In the genomic region with DNA sequence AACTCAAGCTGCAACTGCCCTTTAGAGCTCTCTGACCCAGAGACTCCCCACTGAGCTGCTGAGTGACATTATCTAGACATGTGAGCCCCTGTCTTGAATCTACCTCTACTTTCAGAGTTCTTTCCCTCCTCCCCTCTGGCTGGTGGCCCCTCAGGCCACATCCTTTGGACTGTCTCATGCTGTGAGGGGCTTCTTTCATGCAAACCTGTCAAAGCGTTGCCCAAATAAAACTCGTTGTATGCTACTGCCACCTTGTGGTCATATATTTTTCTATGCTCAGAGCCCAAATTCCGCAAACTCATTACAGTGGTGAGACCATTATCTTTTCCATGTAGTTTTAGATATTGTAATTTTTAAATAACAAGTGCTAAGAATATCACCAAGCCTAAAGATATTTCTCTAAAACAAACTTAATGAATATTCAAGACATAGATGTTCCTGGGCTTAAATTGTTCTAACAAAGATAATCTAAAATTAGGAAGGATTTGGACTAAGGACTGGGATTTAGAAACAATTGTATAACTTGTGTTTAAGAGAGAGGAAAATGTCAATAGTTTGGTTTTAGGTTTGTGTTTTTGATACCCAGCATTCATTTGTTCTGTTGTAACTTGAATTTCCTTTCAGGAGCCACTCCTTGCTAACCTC, we compare ENCODE assay signal across 8 cellular contexts.
DNase-seq lines count a peak whose midpoint lies in the region; ATAC-seq and TF ChIP-seq lines count a peak whose summit lies in the region.

No MANE protein-coding gene starts in this region.

- H3K36me3 ChIP-seq in GM23338 (ENCODE audit: insufficient read depth): no peaks in the 10 kb centered on the region
- H3K36me3 ChIP-seq in OCI-LY3 (replicated peaks; ENCODE audit: low read depth, low read length): peaks cover 51% of the 10 kb centered on the region

- H3F3A ChIP-seq in GM23338 (replicated peaks; ENCODE audit: low read depth): no peaks in the 10 kb centered on the region

- peaks cover 18% of the 10 kb centered on the region; the same call in 1 of the 2 replicates for H3K79me2 ChIP-seq in GM23338 (replicated peaks; ENCODE audit: insufficient read depth)
- H3K79me2 ChIP-seq in OCI-LY3 (ENCODE audit: low read length): no peaks in the 10 kb centered on the region

- H2AFZ ChIP-seq in GM23338: no peak overlapping the region
- H2AFZ ChIP-seq in OCI-LY3 (ENCODE audit: low read depth, low read length): no peak overlapping the region

- H3K4me1 Mint-ChIP-seq in GM23338: peaks cover 37% of the 10 kb centered on the region
- H3K4me1 Mint-ChIP-seq in endothelial cell (ENCODE audit: unreplicated experiment): no peaks in the 10 kb centered on the region
- H3K4me1 Mint-ChIP-seq in progenitor cell of endocrine pancreas (ENCODE audit: low read depth): peaks cover 8% of the 10 kb centered on the region

- H3K9ac ChIP-seq in OCI-LY3 (ENCODE audit: low read length): no peak overlapping the region

- no peak overlapping the region for H3K4me3 ChIP-seq in GM23338
- H3K4me3 ChIP-seq in OCI-LY3 (ENCODE audit: low read length): no peak overlapping the region

- ATAC-seq in GM23338: peak; percentile 93
- no peak for ATAC-seq in omental fat pad (ENCODE audit: low FRiP score)
- no peak for ATAC-seq in GM18870 (IDR thresholded peaks at IDR 0.05; ENCODE audit: unreplicated experiment)

- peaks cover 14% of the 10 kb centered on the region for H3K36me3 Mint-ChIP-seq in GM23338 (ENCODE audit: low read depth)
- peaks cover 5% of the 10 kb centered on the region for H3K36me3 Mint-ChIP-seq in endothelial cell (ENCODE audit: low read depth, unreplicated experiment)
- peaks cover 5% of the 10 kb centered on the region for H3K36me3 Mint-ChIP-seq in progenitor cell of endocrine pancreas (ENCODE audit: insufficient read depth)

- H3K4me1 ChIP-seq in GM23338 (ENCODE audit: insufficient read depth) (0 out of 2 replicates have a peak, but pooled peaks cover 6% of the 10 kb centered on the region), OCI-LY3 (ENCODE audit: low read length) (peaks cover 64% of the 10 kb centered on the region)

- no peak overlapping the region for H3K27ac ChIP-seq in GM23338 (ENCODE audit: low read depth)
- peak overlapping the region; percentile 47 for H3K27ac ChIP-seq in OCI-LY3 (ENCODE audit: low read length)

- H3K27me3 ChIP-seq in GM23338 (ENCODE audit: insufficient read depth): no peaks in the 10 kb centered on the region
- H3K27me3 ChIP-seq in OCI-LY3 (ENCODE audit: low read depth, low read length): no peaks in the 10 kb centered on the region

- peaks cover 7% of the 10 kb centered on the region for H3K9me3 Mint-ChIP-seq in GM23338
- peaks cover 8% of the 10 kb centered on the region for H3K9me3 Mint-ChIP-seq in endothelial cell (ENCODE audit: unreplicated experiment)
- peaks cover 10% of the 10 kb centered on the region for H3K9me3 Mint-ChIP-seq in progenitor cell of endocrine pancreas (ENCODE audit: low read depth)

- peak; percentile 43 for DNase-seq in CD1c-positive myeloid dendritic cell (ENCODE audit: extremely low spot score)
- DNase-seq in GM23338 (ENCODE audit: low spot score): peak; percentile 95
- DNase-seq in endothelial cell (ENCODE audit: low spot score): peak; percentile 49
- DNase-seq in progenitor cell of endocrine pancreas (ENCODE audit: low spot score, unreplicated experiment): no peak
- no peak for DNase-seq in omental fat pad (ENCODE audit: low spot score)
- DNase-seq in central memory CD4-positive, alpha-beta T cell: no peak

- H3K27ac Mint-ChIP-seq in GM23338 (peak overlapping the region; percentile 53), endothelial cell (ENCODE audit: unreplicated experiment) (no peak overlapping the region), progenitor cell of endocrine pancreas (no peak overlapping the region)

- H3K9me2 ChIP-seq in GM23338 (ENCODE audit: insufficient read depth): no peaks in the 10 kb centered on the region

- H3K4me3 Mint-ChIP-seq in GM23338 (no peak overlapping the region), endothelial cell (ENCODE audit: unreplicated experiment) (no peak overlapping the region), progenitor cell of endocrine pancreas (ENCODE audit: low read depth) (no peak overlapping the region)

- H3K4me2 ChIP-seq in GM23338 (no peak overlapping the region), OCI-LY3 (ENCODE audit: low read length) (no peak overlapping the region)

- H3K9me3 ChIP-seq in OCI-LY3 (ENCODE audit: insufficient read depth, low read length): peaks cover 36% of the 10 kb centered on the region

- H3K27me3 Mint-ChIP-seq in GM23338 (ENCODE audit: insufficient read depth, low read depth, poor library complexity) (peaks cover 2% of the 10 kb centered on the region), endothelial cell (ENCODE audit: unreplicated experiment) (peaks cover 2% of the 10 kb centered on the region), progenitor cell of endocrine pancreas (peaks cover 6% of the 10 kb centered on the region)

- H4K20me1 ChIP-seq in GM23338 (replicated peaks; ENCODE audit: insufficient read depth): no peaks in the 10 kb centered on the region; the same call in 1 of the 2 replicates
- no peaks in the 10 kb centered on the region for H4K20me1 ChIP-seq in OCI-LY3 (ENCODE audit: insufficient read depth, low read length)

- peak; percentile 88 to 93 for TF ChIP-seq CTCF in GM23338 (conservative IDR thresholded peaks at IDR 0.05; ENCODE audit: low read depth in 2 of 2)
- peak; percentile 81 for TF ChIP-seq CTCF in OCI-LY3 (IDR thresholded peaks at IDR 0.05; ENCODE audit: low read depth, low read length)
- TF ChIP-seq CTCF in endothelial cell (IDR thresholded peaks at IDR 0.05; ENCODE audit: unreplicated experiment): peak; percentile 84
- peak; percentile 70 for TF ChIP-seq CTCF in progenitor cell of endocrine pancreas (IDR thresholded peaks at IDR 0.05; ENCODE audit: unreplicated experiment)
- no peak for TF ChIP-seq CTCF in omental fat pad (IDR thresholded peaks at IDR 0.05)

TF ChIP-seq in GM23338, 12 proteins besides CTCF, POLR2A, EP300 and RAD21:
- TF ChIP-seq NANOG (IDR thresholded peaks at IDR 0.05; ENCODE audit: borderline replicate concordance) (no peak), ZNF462 (CRISPR knock-in tag; IDR thresholded peaks at IDR 0.05) (peak; percentile 47; the same call in 1 of the 2 replicates)

Comparison
In these comparisons a context has a peak if more than half of its experiments do, and no peak if none do; other contexts are left out.
1. DNase-seq: peak in CD1c-positive myeloid dendritic cell (single experiment), GM23338 (single experiment) and endothelial cell (single experiment); none in progenitor cell of endocrine pancreas (single experiment), omental fat pad (single experiment) and central memory CD4-positive, alpha-beta T cell (single experiment).
2. CTCF ChIP-seq: peak in GM23338 (2 of 2), OCI-LY3 (single experiment), endothelial cell (single experiment) and progenitor cell of endocrine pancreas (single experiment); none in omental fat pad (0 of 3).